18 cellular contexts compared by ENCODE assay signal in genomic region chr18:64202229-64202835, GRCh38. TPM values are rescaled to one million over a fixed set of nuclear protein-coding genes. Genes with fewer than 3 reads are reported as not detected.
DNase-seq lines count a peak whose midpoint lies in the region; ATAC-seq and TF ChIP-seq lines count a peak whose summit lies in the region.
"Had no signal": no experiment of that assay in that cellular context is flagged by ENCODE, and none has a peak within 500 bp of the region (broad histone marks: within the 10 kb centered on the region; RNA-seq: fewer than 3 reads in every experiment).

No MANE protein-coding gene starts in this region.

- H3K27ac ChIP-seq in neuronal stem cell (replicated peaks; ENCODE audit: low read length) = no peak overlapping the region
- H3K27ac ChIP-seq: 22Rv1, KMS-11, SK-N-MC, upper lobe of left lung, VCaP had no signal

- no peak overlapping the region for H3K4me3 Mint-ChIP-seq in osteocyte (ENCODE audit: unreplicated experiment)
- H3K4me3 Mint-ChIP-seq: activated naive CD8-positive, alpha-beta T cell treated with anti-CD3 and anti-CD28 coated beads for 36 hours had no signal

- H2BK12ac ChIP-seq in neuronal stem cell (ENCODE audit: low read length) = no peak overlapping the region

- H3K23ac ChIP-seq in neuronal stem cell (ENCODE audit: low read depth, low read length, poor library complexity) = no peak overlapping the region

- TF ChIP-seq CTCF in osteocyte (IDR thresholded peaks at IDR 0.05) = no peak

- no peaks in the 10 kb centered on the region for H3K4me1 Mint-ChIP-seq in osteocyte (ENCODE audit: unreplicated experiment)

- H3K18ac ChIP-seq in neuronal stem cell (ENCODE audit: low read length) = no peak overlapping the region

- peaks cover 16% of the 10 kb centered on the region for H3K27me3 Mint-ChIP-seq in osteocyte (ENCODE audit: unreplicated experiment)
- H3K27me3 Mint-ChIP-seq: CD4-positive, alpha-beta memory T cell had no signal

- WGBS in neuronal stem cell (ENCODE audit: extremely low coverage in 2 of 2, insufficient read length in 2 of 2, insufficient replicate concordance in 1 of 2), 2 donors = no CpG with 5 or more reads among the region's 6 CpGs

- H3K79me1 ChIP-seq in neuronal stem cell (ENCODE audit: low read depth, low read length) = no peaks in the 10 kb centered on the region

- no peak overlapping the region for H3K27ac Mint-ChIP-seq in osteocyte (ENCODE audit: unreplicated experiment)
- H3K27ac Mint-ChIP-seq: activated naive CD8-positive, alpha-beta T cell treated with anti-CD3 and anti-CD28 coated beads for 36 hours had no signal

- no peak overlapping the region for H2AK5ac ChIP-seq in neuronal stem cell (ENCODE audit: low read depth, low read length)

- H3K36me3 ChIP-seq in neuronal stem cell (replicated peaks in 1 of 2; ENCODE audit: control insufficient read depth in 2 of 2, insufficient read depth in 2 of 2, low read length in 2 of 2) = no peaks in the 10 kb centered on the region
- H3K36me3 ChIP-seq: upper lobe of left lung had no signal

- no peak overlapping the region for H3K4me3 ChIP-seq in neuronal stem cell (ENCODE audit: low read length in 2 of 2)
- H3K4me3 ChIP-seq: upper lobe of left lung had no signal

- H4K91ac ChIP-seq in neuronal stem cell (ENCODE audit: low read depth, low read length, poor library complexity) = no peak overlapping the region

- H3K9me3 ChIP-seq in neuronal stem cell (replicated peaks in 1 of 2; ENCODE audit: control insufficient read depth in 2 of 2, insufficient read depth in 1 of 2, low read depth in 1 of 2, low read length in 2 of 2) = no peaks in the 10 kb centered on the region
- H3K9me3 ChIP-seq: upper lobe of left lung had no signal

- H3K4ac ChIP-seq in neuronal stem cell (ENCODE audit: low read length) = no peak overlapping the region

- peak overlapping the region; percentile 69 for H2AFZ ChIP-seq in neuronal stem cell (ENCODE audit: low read length)

- ATAC-seq in GM21526 (IDR thresholded peaks at IDR 0.05; ENCODE audit: low FRiP score, unreplicated experiment) = peak; percentile 58

- H3K27me3 ChIP-seq in neuronal stem cell (ENCODE audit: control insufficient read depth in 3 of 3, insufficient read depth in 3 of 3, low read depth in 1 of 3, low read length in 3 of 3) = no peaks in the 10 kb centered on the region
- H3K27me3 ChIP-seq: upper lobe of left lung had no signal

- DNase-seq in DMS 273 (lab: John Stamatoyannopoulos, UW; ENCODE audit: unreplicated experiment) (peak; percentile 13), DMS 273 treated with DMSO at 0.1 percent for 48 hours (lab: John Stamatoyannopoulos, UW) (no peak), NAMALWA (ENCODE audit: low spot score) (peak; percentile 24), neuronal stem cell (ENCODE audit: low spot score) (no peak), osteocyte (ENCODE audit: extremely low spot score, unreplicated experiment) (no peak), foreskin melanocyte (no peak), A172 (ENCODE audit: low spot score) (no peak)
- DNase-seq: activated CD8-positive, alpha-beta memory T cell treated with anti-CD3 and anti-CD28 coated beads, Interleukin-2, amount 50 U/mL, for 48 hours; activated naive CD8-positive, alpha-beta T cell treated with anti-CD3 and anti-CD28 coated beads for 36 hours; CD4-positive, alpha-beta memory T cell; NCI-H1930; posterior cingulate gyrus; upper lobe of left lung had no signal

- H3K4me2 ChIP-seq in neuronal stem cell (ENCODE audit: insufficient read depth, low read length, poor library complexity, severe bottlenecking) = no peak overlapping the region
- H3K4me2 ChIP-seq: KMS-11 had no signal

- no peak overlapping the region for H3K9ac ChIP-seq in neuronal stem cell (ENCODE audit: low read depth, low read length, poor library complexity)
- H3K9ac ChIP-seq: KMS-11 had no signal

- H3K14ac ChIP-seq in neuronal stem cell (ENCODE audit: low read length) = no peak overlapping the region

- H3K4me1 ChIP-seq in neuronal stem cell (ENCODE audit: control insufficient read depth in 2 of 2, insufficient read depth in 1 of 2, low read depth in 1 of 2, low read length in 2 of 2) = peaks cover 11% of the 10 kb centered on the region in 2 donors
- H3K4me1 ChIP-seq: upper lobe of left lung had no signal

- no peak overlapping the region for H2BK5ac ChIP-seq in neuronal stem cell (ENCODE audit: low read length)

- no peak overlapping the region for H4K8ac ChIP-seq in neuronal stem cell (ENCODE audit: low read depth, low read length)

- no peaks in the 10 kb centered on the region for H3K9me3 Mint-ChIP-seq in osteocyte (ENCODE audit: unreplicated experiment)
- H3K9me3 Mint-ChIP-seq: activated naive CD8-positive, alpha-beta T cell treated with anti-CD3 and anti-CD28 coated beads for 36 hours; CD4-positive, alpha-beta memory T cell had no signal

- H3K36me3 Mint-ChIP-seq in osteocyte (ENCODE audit: unreplicated experiment) = no peaks in the 10 kb centered on the region
- H3K36me3 Mint-ChIP-seq: activated naive CD8-positive, alpha-beta T cell treated with anti-CD3 and anti-CD28 coated beads for 36 hours; CD4-positive, alpha-beta memory T cell had no signal

- no peak overlapping the region for H2BK120ac ChIP-seq in neuronal stem cell (ENCODE audit: low read depth, low read length)

- H2BK15ac ChIP-seq in neuronal stem cell (ENCODE audit: low read length) = no peak overlapping the region

RNA-seq across cellular contexts. Expression of gene LINC00305, which starts 53.4 kb away (rescaled TPM):
- not detected for polyA plus RNA-seq in neuronal stem cell (2013, experiment 1 of 2)
- polyA plus RNA-seq in neuronal stem cell (2013, experiment 2 of 2) = not detected
- total RNA-seq in osteocyte = not detected in 2 replicates
- not detected in 2 replicates for total RNA-seq in A172 (2014; rRNA removed; shearing (Covaris generic))
- total RNA-seq: activated naive CD8-positive, alpha-beta T cell treated with anti-CD3 and anti-CD28 coated beads for 36 hours; CD4-positive, alpha-beta memory T cell; upper lobe of left lung had no signal
- polyA plus RNA-seq: CD4-positive, alpha-beta memory T cell had no signal

Comparison
In these comparisons a context has a peak if more than half of its experiments do, and no peak if none do; other contexts are left out.
1. DNase-seq: peak in DMS 273 (single experiment) and NAMALWA (single experiment); none in DMS 273 treated with DMSO at 0.1 percent for 48 hours (single experiment), neuronal stem cell (single experiment), osteocyte (single experiment), foreskin melanocyte (single experiment) and A172 (single experiment).